In genomic region chr16:29600111-29601000, GRCh38 we compare ENCODE assay signal across 8 cellular contexts.
DNase-seq lines count a peak whose midpoint lies in the region; ATAC-seq and TF ChIP-seq lines count a peak whose summit lies in the region.
"Not testable (repeated sequence)": the region's sequence is repeated elsewhere in the genome, so short reads cannot be mapped to it uniquely, and the experiment has no call there.

No MANE protein-coding gene starts in this region.

- not testable (repeated sequence) for H3K36me3 ChIP-seq in colonic mucosa; mucosa of rectum (ENCODE audit: control insufficient read depth in 2 of 2, insufficient read depth in 2 of 2, low read length in 2 of 2)

- H3K4me1 Mint-ChIP-seq in activated CD8-positive, alpha-beta T cell treated with anti-CD3 and anti-CD28 coated beads, Interleukin-2, amount 10 ng/mL, durations not matched to agents 7 days and 5 days (ENCODE audit: low read depth): peaks cover 59% of the 10 kb centered on the region

- H3K4me1 ChIP-seq in colonic mucosa: not testable (repeated sequence)
- H3K4me1 ChIP-seq in mucosa of rectum (ENCODE audit: control insufficient read depth in 2 of 2, insufficient read depth in 2 of 2, low read length in 2 of 2): peaks cover 24 to 29% of the 10 kb centered on the region in 2 donors

- TF ChIP-seq CTCF in RWPE1 (conservative IDR thresholded peaks at IDR 0.05; ENCODE audit: low read depth); colonic mucosa (IDR thresholded peaks at IDR 0.05): not testable (repeated sequence)

- H3K27me3 ChIP-seq in colonic mucosa; mucosa of rectum (ENCODE audit: control insufficient read depth in 2 of 2, insufficient read depth in 2 of 2, low read length in 2 of 2): not testable (repeated sequence)

- CTCF ChIA-PET in RWPE1 (lab: Yijun Ruan, JAX); activated CD8-positive, alpha-beta T cell treated with anti-CD3 and anti-CD28 coated beads, Interleukin-2, amount 10 ng/mL, durations not matched to agents 7 days and 5 days (lab: Charles Lee): not testable (repeated sequence)

- H3K9ac ChIP-seq in colonic mucosa (ENCODE audit: low read depth in 2 of 2, low read length in 2 of 2) (peak overlapping the region; percentile 19 to 35), mucosa of rectum (ENCODE audit: low read depth in 1 of 2, low read length in 2 of 2) (peak overlapping the region; percentile 56 to 60)

- peak; percentile 35 for ATAC-seq in GM21423 (IDR thresholded peaks at IDR 0.05; ENCODE audit: unreplicated experiment)
- ATAC-seq in activated CD8-positive, alpha-beta T cell treated with anti-CD3 and anti-CD28 coated beads, Interleukin-2, amount 10 ng/mL, durations not matched to agents 7 days and 5 days: peak; percentile 75
- ATAC-seq in stimulated activated naive CD8-positive, alpha-beta T cell treated with anti-CD3 and anti-CD28 coated beads, Interleukin-15, Interleukin-2, amounts not matched to agents 100 U/mL and 50 U/mL, for 24 hours: peak; percentile 36

- peak overlapping the region; percentile 43 for H3K27ac ChIP-seq in RWPE1
- H3K27ac ChIP-seq in colonic mucosa: peak overlapping the region; percentile 86
- peak overlapping the region; percentile 82 to 86 for H3K27ac ChIP-seq in mucosa of rectum (ENCODE audit: low read depth in 2 of 2, low read length in 2 of 2)

- POLR2A ChIA-PET in RWPE1 (lab: Yijun Ruan, JAX; ENCODE audit: low non-redundant PET): not testable (repeated sequence)
- POLR2A ChIA-PET in activated CD8-positive, alpha-beta T cell treated with anti-CD3 and anti-CD28 coated beads, Interleukin-2, amount 10 ng/mL, durations not matched to agents 7 days and 5 days (lab: Charles Lee): interaction anchor here (0.6 to 1.2 kb wide), 4 partner anchors 46 to 474 kb away, joined by 3 to 5 read pairs (median 4); no protein-coding TSS in a partner anchor

- not testable (repeated sequence) for H3K9me3 ChIP-seq in colonic mucosa; mucosa of rectum (ENCODE audit: control insufficient read depth in 2 of 2, low read length in 2 of 2)

- H3K27me3 Mint-ChIP-seq in activated CD8-positive, alpha-beta T cell treated with anti-CD3 and anti-CD28 coated beads, Interleukin-2, amount 10 ng/mL, durations not matched to agents 7 days and 5 days (ENCODE audit: low read depth): not testable (repeated sequence)

- peak overlapping the region; percentile 79 for H3K4me3 Mint-ChIP-seq in activated CD8-positive, alpha-beta T cell treated with anti-CD3 and anti-CD28 coated beads, Interleukin-2, amount 10 ng/mL, durations not matched to agents 7 days and 5 days

- H3K4me3 ChIP-seq in GM08714 (ENCODE audit: low read length) (peak overlapping the region; percentile 27; the same call in 1 of the 2 replicates), colonic mucosa (peak overlapping the region; percentile 3), mucosa of rectum (ENCODE audit: low read length in 2 of 2) (peak overlapping the region; percentile 30 to 37)

- peak; percentile 68 for DNase-seq in KBM-7
- not testable (repeated sequence) for DNase-seq in RWPE1 (ENCODE audit: low spot score)
- DNase-seq in activated CD8-positive, alpha-beta T cell treated with anti-CD3 and anti-CD28 coated beads, Interleukin-2, amount 10 ng/mL, durations not matched to agents 7 days and 5 days: peak; percentile 84
- peak; percentile 83 for DNase-seq in colonic mucosa
- DNase-seq in stimulated activated naive CD8-positive, alpha-beta T cell treated with anti-CD3 and anti-CD28 coated beads, Interleukin-15, Interleukin-2, amounts not matched to agents 100 U/mL and 50 U/mL, for 24 hours: peak; percentile 50

- intact Hi-C loops in colonic mucosa (cut with DNase I): not testable (repeated sequence)

- not testable (repeated sequence) for H3K9me3 Mint-ChIP-seq in activated CD8-positive, alpha-beta T cell treated with anti-CD3 and anti-CD28 coated beads, Interleukin-2, amount 10 ng/mL, durations not matched to agents 7 days and 5 days (ENCODE audit: insufficient read depth)

- peak overlapping the region; percentile 93 for H3K27ac Mint-ChIP-seq in activated CD8-positive, alpha-beta T cell treated with anti-CD3 and anti-CD28 coated beads, Interleukin-2, amount 10 ng/mL, durations not matched to agents 7 days and 5 days

- peaks cover 34% of the 10 kb centered on the region for H3K36me3 Mint-ChIP-seq in activated CD8-positive, alpha-beta T cell treated with anti-CD3 and anti-CD28 coated beads, Interleukin-2, amount 10 ng/mL, durations not matched to agents 7 days and 5 days (ENCODE audit: low read depth)

- in situ Hi-C loops in KBM-7 (cut with MboI; ENCODE audit: low pct_unique_long_range_greater_than_20kb, low sequenced_read_pairs): not testable (repeated sequence)
